ENCODE assay signal across 1 cellular context in genomic region chr1:40449684-40450490, GRCh38.
TF ChIP-seq lines count a peak whose summit lies in the region.

TSS of gene ZFP69B (plus strand) at chr1:40450476. CDS start at chr1:40450962, 486 bp downstream.

TF ChIP-seq in GM12878, 131 proteins besides CTCF, POLR2A, EP300 and RAD21 (continued from another document and continues in another):
- TF ChIP-seq E2F4 (IDR thresholded peaks at IDR 0.05; ENCODE audit: low read depth, low read length) (no peak), SMAD5 (IDR thresholded peaks at IDR 0.05; ENCODE audit: low read depth) (no peak; the same call in 1 of the 2 replicates), NR2F1 (conservative IDR thresholded peaks at IDR 0.05) (peak; percentile 61; the same call in 1 of the 2 replicates), MXI1 (IDR thresholded peaks at IDR 0.05; ENCODE audit: low read depth, low read length) (peak; percentile 90), PKNOX1 (IDR thresholded peaks at IDR 0.05) (no peak), ELK1 (IDR thresholded peaks at IDR 0.05; ENCODE audit: low read depth, low read length) (no peak), RCOR1 (conservative IDR thresholded peaks at IDR 0.05; ENCODE audit: low read depth, low read length) (no peak), MLLT1 (IDR thresholded peaks at IDR 0.05) (0 out of 2 replicates have a peak, but pooled peaks have one; percentile 64), LARP7 (IDR thresholded peaks at IDR 0.05) (peak; percentile 56), STAT1 (conservative IDR thresholded peaks at IDR 0.05) (no peak), POU2F2 (IDR thresholded peaks at IDR 0.05; ENCODE audit: borderline replicate concordance, low read depth, low read length) (peak; percentile 51; the same call in 2 of the 3 replicates), GATAD2B (conservative IDR thresholded peaks at IDR 0.05; ENCODE audit: low read depth) (peak; percentile 87), SMARCA5 (IDR thresholded peaks at IDR 0.05) (0 out of 2 replicates have a peak, but pooled peaks have one; percentile 41), SP1 (IDR thresholded peaks at IDR 0.05; ENCODE audit: low read depth, low read length) (no peak), SPI1 (IDR thresholded peaks at IDR 0.05; ENCODE audit: borderline replicate concordance, insufficient read depth, low read depth, low read length) (no peak), SUPT20H (IDR thresholded peaks at IDR 0.05; ENCODE audit: borderline replicate concordance, control insufficient read depth, low read depth, low read length) (no peak), NR2C2 (IDR thresholded peaks at IDR 0.05; ENCODE audit: borderline replicate concordance, control insufficient read depth, insufficient read length, low read depth) (no peak), CHD1 (IDR thresholded peaks at IDR 0.05; ENCODE audit: low read depth, low read length) (no peak), USF1 (IDR thresholded peaks at IDR 0.05; ENCODE audit: borderline replicate concordance, extremely low read length, insufficient read depth, low read depth, low read length) (no peak), RB1 (IDR thresholded peaks at IDR 0.05; ENCODE audit: borderline replicate concordance) (0 out of 2 replicates have a peak, but pooled peaks have one; percentile 55), USF2 (IDR thresholded peaks at IDR 0.05; ENCODE audit: borderline replicate concordance, low read depth, low read length) (no peak), CREM (IDR thresholded peaks at IDR 0.05; ENCODE audit: low read depth) (peak; percentile 1; the same call in 1 of the 2 replicates), MAX (IDR thresholded peaks at IDR 0.05; ENCODE audit: low read depth, low read length) (peak; percentile 12; the same call in 1 of the 2 replicates), BCL11A (IDR thresholded peaks at IDR 0.05; ENCODE audit: low read depth, low read length) (no peak), ZNF592 (IDR thresholded peaks at IDR 0.05) (0 out of 2 replicates have a peak, but pooled peaks have one; percentile 45), ZNF687 (IDR thresholded peaks at IDR 0.05) (peak; percentile 96), SKIL (IDR thresholded peaks at IDR 0.05; ENCODE audit: low read depth, poor library complexity, severe bottlenecking) (no peak), IRF5 (IDR thresholded peaks at IDR 0.05; ENCODE audit: borderline replicate concordance) (no peak), ESRRA (IDR thresholded peaks at IDR 0.05; ENCODE audit: low read length) (no peak), MEF2B (IDR thresholded peaks at IDR 0.05; ENCODE audit: partially characterized antibody, poor library complexity, severe bottlenecking) (peak; percentile 44), PBX3 (IDR thresholded peaks at IDR 0.05; ENCODE audit: insufficient replicate concordance, low read depth, low read length) (no peak), ZSCAN29 (IDR thresholded peaks at IDR 0.05) (no peak), TBL1XR1 (IDR thresholded peaks at IDR 0.05; ENCODE audit: low read depth, low read length) (no peak), ASH2L (IDR thresholded peaks at IDR 0.05; ENCODE audit: borderline replicate concordance, low read depth) (0 out of 2 replicates have a peak, but pooled peaks have one; percentile 44), TARDBP (IDR thresholded peaks at IDR 0.05; ENCODE audit: borderline replicate concordance) (no peak), NFYA (IDR thresholded peaks at IDR 0.05; ENCODE audit: borderline replicate concordance, low read depth, low read length) (no peak), SREBF1 (IDR thresholded peaks at IDR 0.05; ENCODE audit: low read length) (no peak)
